ENCODE assay signal across 27 cellular contexts in the genomic region with DNA sequence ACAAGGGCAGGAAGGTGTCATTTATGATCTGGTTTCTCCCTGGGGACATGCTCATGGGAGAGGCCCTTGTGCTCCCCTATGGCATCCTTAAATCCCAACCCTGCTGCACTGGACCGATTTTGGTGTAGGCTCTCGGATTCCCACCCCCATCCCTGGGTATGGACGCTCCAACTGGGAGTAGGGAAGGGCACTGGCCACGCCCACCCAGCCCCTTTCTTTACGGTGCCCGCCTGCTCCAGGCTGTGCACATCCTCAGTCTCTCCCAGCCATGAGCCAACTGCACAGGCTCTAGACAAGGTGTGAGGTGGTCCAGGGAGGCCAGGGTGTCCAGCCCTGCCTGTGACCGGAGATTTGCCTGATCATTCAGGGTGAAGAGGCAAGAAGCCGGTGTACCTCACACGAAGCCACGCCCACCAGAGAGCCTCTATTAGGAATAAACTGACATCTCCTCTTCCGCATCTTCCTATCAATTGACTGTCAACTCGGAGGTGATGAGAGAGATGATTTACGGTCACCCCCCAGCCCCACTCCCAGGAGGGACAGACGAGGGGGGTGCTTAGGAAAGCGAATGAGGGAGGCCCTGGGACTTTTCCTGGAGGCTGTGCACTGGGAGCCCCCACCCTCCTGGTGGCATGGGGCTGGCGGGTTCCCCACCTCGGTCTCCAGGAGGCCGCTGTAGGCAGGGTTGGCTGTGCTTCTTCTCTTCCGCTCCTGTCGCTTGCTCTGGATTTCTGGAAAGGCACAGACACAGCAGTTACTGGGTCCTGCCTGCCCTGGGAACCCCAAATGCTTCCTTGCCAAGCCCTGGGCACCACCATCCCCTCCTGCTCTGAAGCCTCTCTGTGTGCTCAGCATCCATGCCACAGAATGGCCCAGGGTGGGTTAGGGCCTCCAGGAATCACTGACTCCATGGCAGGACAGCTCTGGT.
"Had no signal": no experiment of that assay in that cellular context is flagged by ENCODE, and none has a peak within 500 bp of the region (broad histone marks: within the 10 kb centered on the region; RNA-seq: fewer than 3 reads in every experiment).

No MANE protein-coding gene starts in this region.

- H3K27ac ChIP-seq: left lung, parathyroid adenoma, right lobe of liver, stomach, thoracic aorta, VCaP had no signal

- FAIRE-seq: colon, endometrium, keratinocyte, small intestine, urothelium cell line had no signal

- H3K9ac ChIP-seq: parathyroid adenoma had no signal

- H3K36me3 ChIP-seq: left lung, right lobe of liver, stomach, thoracic aorta had no signal

- DNase-seq: activated CD4-positive, alpha-beta T cell treated with anti-CD3 and anti-CD28 coated beads, Interleukin-2, amount 50 U/mL, for 4 hours; activated naive CD4-positive, alpha-beta T cell treated with Interleukin-2 at 50 U/mL for 16 hours; activated naive CD8-positive, alpha-beta T cell treated with anti-CD3 and anti-CD28 coated beads, Interleukin-2, amount 50 U/mL, for 24 hours; activated T-cell treated with anti-CD3 and anti-CD28 coated beads for 4 hours; anterior cingulate cortex; central memory CD4-positive, alpha-beta T cell; erythroblast; foreskin melanocyte; hypothalamus; left lung; mammary epithelial cell; mucosa of descending colon; naive B cell; small intestine; stimulated activated CD4-positive, alpha-beta T cell treated with anti-CD3 and anti-CD28 coated beads, Interleukin-4, amount 100 ng/mL, for 1 hour; stomach; SW 1271; T-helper 2 cell had no signal

- H3K9me3 ChIP-seq: left lung, mucosa of descending colon, right lobe of liver, stomach, thoracic aorta had no signal

- ATAC-seq: activated naive CD8-positive, alpha-beta T cell treated with anti-CD3 and anti-CD28 coated beads, Interleukin-2, amount 50 U/mL, for 24 hours; activated T-helper 17 cell treated with anti-CD3 and anti-CD28 coated beads, Interleukin-2, amount 50 U/mL, for 72 hours; left lung; mucosa of descending colon; right lobe of liver had no signal

- H3K27me3 ChIP-seq: right lobe of liver, stomach had no signal

- H3K4me1 ChIP-seq: left lung, parathyroid adenoma, right lobe of liver, stomach had no signal

- H3K79me2 ChIP-seq: parathyroid adenoma had no signal

- H2AFZ ChIP-seq: parathyroid adenoma had no signal

- H3K4me3 ChIP-seq: left lung, mucosa of descending colon, right lobe of liver, stomach, thoracic aorta had no signal
